In genomic region chr14:77045570-77045890, GRCh38 we compare ENCODE assay signal across 1 cellular context.
TF ChIP-seq lines count a peak whose summit lies in the region.

No MANE protein-coding gene starts in this region.

TF ChIP-seq in IMR-90, 13 proteins besides CTCF, POLR2A, EP300 and RAD21 (continued from another document):
- TF ChIP-seq ELK1 (IDR thresholded peaks at IDR 0.05; ENCODE audit: borderline replicate concordance, low read depth, low read length): no peak
- TF ChIP-seq MAZ (IDR thresholded peaks at IDR 0.05; ENCODE audit: borderline replicate concordance, low read depth, low read length): no peak
- TF ChIP-seq SMC3 (IDR thresholded peaks at IDR 0.05; ENCODE audit: low read depth, low read length): no peak
- no peak for TF ChIP-seq NFE2L2 (IDR thresholded peaks at IDR 0.05; ENCODE audit: low read depth, low read length)
- no peak for TF ChIP-seq USF2 (IDR thresholded peaks at IDR 0.05; ENCODE audit: low read depth, low read length)
- TF ChIP-seq FOS (IDR thresholded peaks at IDR 0.05; ENCODE audit: low read depth, low read length): no peak
TF ChIP-seq in IMR-90: peak in this region for 0.
